In genomic region chr11:65613091-65613928, GRCh38 we compare ENCODE assay signal across 6 cellular contexts. TPM values are rescaled to one million over a fixed set of nuclear protein-coding genes. Genes with fewer than 3 reads are reported as not detected.
DNase-seq lines count a peak whose midpoint lies in the region; ATAC-seq and TF ChIP-seq lines count a peak whose summit lies in the region.

No MANE protein-coding gene starts in this region.

- ATAC-seq in activated CD8-positive, alpha-beta T cell treated with anti-CD3 and anti-CD28 coated beads, Interleukin-2, amount 10 ng/mL, durations not matched to agents 7 days and 5 days = no peak
- ATAC-seq in HG02852 (IDR thresholded peaks at IDR 0.05; ENCODE audit: unreplicated experiment) (no peak), HG03520 (IDR thresholded peaks at IDR 0.05; ENCODE audit: unreplicated experiment) (no peak)

- H3K4me3 ChIP-seq in GM12865 (ENCODE audit: low read depth, low read length) = peak overlapping the region; percentile 82
- peak overlapping the region; percentile 80 to 90 (median 83) for H3K4me3 ChIP-seq in liver (ENCODE audit: low read depth in 1 of 3, low read length in 3 of 3)

- peaks cover 3 to 13% (median 6%) of the 10 kb centered on the region in 4 donors for H3K36me3 ChIP-seq in liver (ENCODE audit: control insufficient read depth in 4 of 4, insufficient read depth in 3 of 4, low read depth in 1 of 4, low read length in 3 of 4)

- H3K36me3 Mint-ChIP-seq in activated CD8-positive, alpha-beta T cell treated with anti-CD3 and anti-CD28 coated beads, Interleukin-2, amount 10 ng/mL, durations not matched to agents 7 days and 5 days (ENCODE audit: low read depth) = peaks cover 37% of the 10 kb centered on the region

- DNase-seq in GM12865 (ENCODE audit: low read depth) (no peak), NOMO-1 (lab: John Stamatoyannopoulos, UW; ENCODE audit: unreplicated experiment in 2 of 2) (no peak)
- no peak for DNase-seq in activated CD8-positive, alpha-beta T cell treated with anti-CD3 and anti-CD28 coated beads, Interleukin-2, amount 10 ng/mL, durations not matched to agents 7 days and 5 days

- peak overlapping the region; percentile 86 for H3K4me3 Mint-ChIP-seq in activated CD8-positive, alpha-beta T cell treated with anti-CD3 and anti-CD28 coated beads, Interleukin-2, amount 10 ng/mL, durations not matched to agents 7 days and 5 days

- H3K27ac Mint-ChIP-seq in activated CD8-positive, alpha-beta T cell treated with anti-CD3 and anti-CD28 coated beads, Interleukin-2, amount 10 ng/mL, durations not matched to agents 7 days and 5 days = peak overlapping the region; percentile 97

- H3K27ac ChIP-seq in liver (ENCODE audit: low read depth in 1 of 2, low read length in 2 of 2) = peak overlapping the region; percentile 60 to 96

- WGBS in liver = 13% methylated on average over 43 of the region's 43 CpGs

- CTCF ChIA-PET in activated CD8-positive, alpha-beta T cell treated with anti-CD3 and anti-CD28 coated beads, Interleukin-2, amount 10 ng/mL, durations not matched to agents 7 days and 5 days (lab: Charles Lee) = interaction anchor here (0.8 to 3.9 kb wide), 9 partner anchors 10 to 71 kb away, joined by 3 to 16 read pairs (median 7); partner anchors contain the start of genes EHBP1L1, FAM89B, KCNK7 and SIPA1

- H3K9me3 Mint-ChIP-seq in activated CD8-positive, alpha-beta T cell treated with anti-CD3 and anti-CD28 coated beads, Interleukin-2, amount 10 ng/mL, durations not matched to agents 7 days and 5 days (ENCODE audit: insufficient read depth) = no peaks in the 10 kb centered on the region

- no peaks in the 10 kb centered on the region for H3K27me3 Mint-ChIP-seq in activated CD8-positive, alpha-beta T cell treated with anti-CD3 and anti-CD28 coated beads, Interleukin-2, amount 10 ng/mL, durations not matched to agents 7 days and 5 days (ENCODE audit: low read depth)

- POLR2A ChIA-PET in activated CD8-positive, alpha-beta T cell treated with anti-CD3 and anti-CD28 coated beads, Interleukin-2, amount 10 ng/mL, durations not matched to agents 7 days and 5 days (lab: Charles Lee) = interaction anchor here (0.6 to 2.5 kb wide), 12 partner anchors 24 to 191 kb away, joined by 3 to 24 read pairs (median 5); partner anchors contain the start of genes FAM89B, MALAT1, NEAT1 and SIPA1

- peak overlapping the region; percentile 64 to 76 for H3K9ac ChIP-seq in liver (ENCODE audit: low read depth in 1 of 2, low read length in 2 of 2)

- peaks cover 60% of the 10 kb centered on the region for H3K4me1 Mint-ChIP-seq in activated CD8-positive, alpha-beta T cell treated with anti-CD3 and anti-CD28 coated beads, Interleukin-2, amount 10 ng/mL, durations not matched to agents 7 days and 5 days (ENCODE audit: low read depth)

- peaks cover 15 to 60% (median 47%) of the 10 kb centered on the region in 4 donors for H3K4me1 ChIP-seq in liver (ENCODE audit: control insufficient read depth in 4 of 4, insufficient read depth in 4 of 4, low read length in 3 of 4)

- H3K27me3 ChIP-seq in liver (ENCODE audit: control insufficient read depth in 4 of 4, insufficient read depth in 4 of 4, low read length in 3 of 4) = no peaks in the 10 kb centered on the region

- TF ChIP-seq RAD21 in liver (IDR thresholded peaks at IDR 0.05) = no peak

- TF ChIP-seq CTCF in GM12865 (IDR thresholded peaks at IDR 0.05; ENCODE audit: insufficient read depth, low read depth, low read length, missing control alignments) (no peak), liver (IDR thresholded peaks at IDR 0.05; ENCODE audit: low read depth, low read length, missing input control) (no peak)

- H3K9me3 ChIP-seq in liver (ENCODE audit: control insufficient read depth in 4 of 4, low read length in 3 of 4) = no peaks in the 10 kb centered on the region

TF ChIP-seq in liver, 16 proteins besides CTCF, POLR2A, EP300 and RAD21:
- TF ChIP-seq MAX (IDR thresholded peaks at IDR 0.05) (no peak), HNF4G (IDR thresholded peaks at IDR 0.05) (no peak), NR2F2 (IDR thresholded peaks at IDR 0.05) (no peak), HNF4A (conservative IDR thresholded peaks at IDR 0.05) (no peak), FOXA2 (IDR thresholded peaks at IDR 0.05) (no peak), EGR1 (IDR thresholded peaks at IDR 0.05; ENCODE audit: low read depth in 2 of 2) (no peak), TAF1 (conservative IDR thresholded peaks at IDR 0.05) (no peak), REST (IDR thresholded peaks at IDR 0.05) (no peak), RXRA (IDR thresholded peaks at IDR 0.05) (no peak), YY1 (IDR thresholded peaks at IDR 0.05) (no peak)

RNA-seq across cellular contexts. Expression of gene MAP3K11, which starts 0.7 kb away (rescaled TPM):
- total RNA-seq in activated CD8-positive, alpha-beta T cell treated with anti-CD3 and anti-CD28 coated beads, Interleukin-2, amount 10 ng/mL, durations not matched to agents 7 days and 5 days = 10 to 100 TPM; 56.7 to 66.5 TPM
- total RNA-seq in liver = 10 to 100 TPM; 23.7 to 49.3 TPM
- 10 to 100 TPM; 22.9 to 49.7 TPM for polyA plus RNA-seq in liver

RNA-seq across cellular contexts. Expression of gene PCNX3, which starts 2.3 kb away (rescaled TPM):
- 10 to 100 TPM; 50.1 to 54.8 TPM for total RNA-seq in activated CD8-positive, alpha-beta T cell treated with anti-CD3 and anti-CD28 coated beads, Interleukin-2, amount 10 ng/mL, durations not matched to agents 7 days and 5 days
- 10 to 100 TPM; 11.5 to 13.4 TPM for total RNA-seq in liver
- polyA plus RNA-seq in liver = 10 to 100 TPM in 1 of 2 donors, 1 to 10 TPM in 1; 4.7 to 12.8 TPM

RNA-seq across cellular contexts. Expression of gene KCNK7, which starts 17.7 kb away (rescaled TPM):
- under 1 TPM; 0.95 to 0.99 TPM for total RNA-seq in activated CD8-positive, alpha-beta T cell treated with anti-CD3 and anti-CD28 coated beads, Interleukin-2, amount 10 ng/mL, durations not matched to agents 7 days and 5 days
- total RNA-seq in liver = under 1 TPM; 0.14 to 0.17 TPM
- polyA plus RNA-seq in liver = under 1 TPM; 0.32 TPM

RNA-seq across cellular contexts. Expression of gene SIPA1, which starts 24.6 kb away (rescaled TPM):
- 100 to 1,000 TPM; 245 to 274 TPM for total RNA-seq in activated CD8-positive, alpha-beta T cell treated with anti-CD3 and anti-CD28 coated beads, Interleukin-2, amount 10 ng/mL, durations not matched to agents 7 days and 5 days
- 10 to 100 TPM; 15.4 to 34.9 TPM for total RNA-seq in liver
- 10 to 100 TPM; 16.1 to 29.5 TPM for polyA plus RNA-seq in liver

RNA-seq across cellular contexts. Expression of gene EHBP1L1, which starts 37.5 kb away (rescaled TPM):
- total RNA-seq in activated CD8-positive, alpha-beta T cell treated with anti-CD3 and anti-CD28 coated beads, Interleukin-2, amount 10 ng/mL, durations not matched to agents 7 days and 5 days = 10 to 100 TPM; 94.4 to 95.3 TPM
- 100 to 1,000 TPM in 1 of 2 donors, 10 to 100 TPM in 1; 13.6 to 120 TPM for total RNA-seq in liver
- polyA plus RNA-seq in liver = 1 to 10 TPM; 1.1 to 6.5 TPM
